20 cellular contexts compared by ENCODE assay signal in genomic region chr1:203526572-203526971, GRCh38. TPM values are rescaled to one million over a fixed set of nuclear protein-coding genes. Genes with fewer than 3 reads are reported as not detected.
DNase-seq lines count a peak whose midpoint lies in the region; ATAC-seq and TF ChIP-seq lines count a peak whose summit lies in the region.
"Had no signal": no experiment of that assay in that cellular context is flagged by ENCODE, and none has a peak within 500 bp of the region (broad histone marks: within the 10 kb centered on the region; RNA-seq: fewer than 3 reads in every experiment).

No MANE protein-coding gene starts in this region.

- H3K36me3 Mint-ChIP-seq in HFFc6 (ENCODE audit: low read depth) (no peaks in the 10 kb centered on the region), T-cell (no peaks in the 10 kb centered on the region)
- H3K36me3 Mint-ChIP-seq in activated naive CD4-positive, alpha-beta T cell treated with anti-CD3 and anti-CD28 coated beads, Interleukin-2, amount 10 ng/mL, durations not matched to agents 7 days and 5 days, result no peaks in the 10 kb centered on the region
- H3K36me3 Mint-ChIP-seq: WTC11 had no signal

- H3K27ac Mint-ChIP-seq in HFFc6 (peak overlapping the region; percentile 59), T-cell (no peak overlapping the region)
- H3K27ac Mint-ChIP-seq in activated naive CD4-positive, alpha-beta T cell treated with anti-CD3 and anti-CD28 coated beads, Interleukin-2, amount 10 ng/mL, durations not matched to agents 7 days and 5 days, result no peak overlapping the region
- H3K27ac Mint-ChIP-seq: WTC11 had no signal

- POLR2A ChIA-PET in T-cell (lab: Charles Lee), result interaction anchor here in 1 of 2 donors (0.6 kb wide), 1 partner anchor 132 kb away, joined by 5 read pairs; no protein-coding TSS in a partner anchor

- H3K14ac ChIP-seq in mesenchymal stem cell (ENCODE audit: low read length in 2 of 2), result peak overlapping the region in 1 of 2 experiments; percentile 31

- H2BK15ac ChIP-seq in mesenchymal stem cell (ENCODE audit: low read depth, poor library complexity, severe bottlenecking), result peak overlapping the region; percentile 26

- no peak for TF ChIP-seq CTCF in HFFc6 (IDR thresholded peaks at IDR 0.05)

- 80% methylated on average over 6 of the region's 6 CpGs for WGBS in mesenchymal stem cell

- H3K36me3 ChIP-seq in adipocyte (ENCODE audit: control insufficient read depth, insufficient read depth, low read length, severe bottlenecking) (no peaks in the 10 kb centered on the region), mesenchymal stem cell (ENCODE audit: control insufficient read depth in 1 of 2, insufficient read depth in 2 of 2, low read depth in 1 of 2, low read length in 2 of 2) (no peaks in the 10 kb centered on the region), stomach smooth muscle (ENCODE audit: control insufficient read depth in 2 of 2, insufficient read depth in 2 of 2, low read length in 2 of 2) (no peaks in the 10 kb centered on the region)
- H3K36me3 ChIP-seq: BE2C, heart right ventricle had no signal

- H3K4me1 ChIP-seq in adipocyte (ENCODE audit: control insufficient read depth, insufficient read depth, low read length) (peaks cover 66% of the 10 kb centered on the region), mesenchymal stem cell (ENCODE audit: control insufficient read depth, insufficient read depth, low read depth, low read length) (peaks cover 11% of the 10 kb centered on the region), stomach smooth muscle (ENCODE audit: control insufficient read depth, insufficient read depth, low read length) (peaks cover 44% of the 10 kb centered on the region)

- H3K4me2 ChIP-seq in mesenchymal stem cell (ENCODE audit: low read length, poor library complexity, severe bottlenecking), result no peak overlapping the region

- no peak overlapping the region for H2BK5ac ChIP-seq in mesenchymal stem cell (ENCODE audit: low read depth, low read length, poor library complexity, severe bottlenecking)

- peak overlapping the region in 1 of 2 experiments; percentile 5 for H3K18ac ChIP-seq in mesenchymal stem cell (ENCODE audit: low read depth in 1 of 2, low read length in 2 of 2)

- DNase-seq in HFFc6 (no peak), adipocyte (ENCODE audit: low read depth) (peak; percentile 45), mesenchymal stem cell (no peak), T-cell (no peak)
- DNase-seq in activated naive CD4-positive, alpha-beta T cell treated with anti-CD3 and anti-CD28 coated beads, Interleukin-2, amount 10 ng/mL, durations not matched to agents 7 days and 5 days, result no peak
- DNase-seq: activated effector memory CD4-positive, alpha-beta T cell treated with anti-CD3 and anti-CD28 coated beads, Interleukin-2, amount 50 U/mL, for 16 hours; aorta; BE2C; heart right ventricle; Kasumi-1; mucosa of descending colon; NCI-H187; stimulated activated CD4-positive, alpha-beta T cell treated with anti-CD3 and anti-CD28 coated beads, Interleukin-12 subunit alpha, Interleukin-12 subunit beta, amount 100 ng/mL, for 4 hours; stimulated activated naive CD8-positive, alpha-beta T cell treated with anti-CD3 and anti-CD28 coated beads, Interleukin-15, amount 100 ng/mL, for 72 hours had no signal

- H3K27me3 ChIP-seq in adipocyte (replicated peaks; ENCODE audit: control insufficient read depth, insufficient read depth, low read length), result no peaks in the 10 kb centered on the region
- no peaks in the 10 kb centered on the region for H3K27me3 ChIP-seq in mesenchymal stem cell (ENCODE audit: control insufficient read depth in 1 of 2, insufficient read depth in 1 of 2, low read length in 2 of 2)
- H3K27me3 ChIP-seq in stomach smooth muscle (ENCODE audit: control insufficient read depth in 1 of 2, insufficient read depth in 2 of 2, low read length in 2 of 2), result no peaks in the 10 kb centered on the region
- H3K27me3 ChIP-seq: BE2C, heart right ventricle had no signal

- no peak overlapping the region for H3K4me3 Mint-ChIP-seq in HFFc6
- no peak overlapping the region for H3K4me3 Mint-ChIP-seq in activated naive CD4-positive, alpha-beta T cell treated with anti-CD3 and anti-CD28 coated beads, Interleukin-2, amount 10 ng/mL, durations not matched to agents 7 days and 5 days
- no peak overlapping the region for H3K4me3 Mint-ChIP-seq in T-cell
- H3K4me3 Mint-ChIP-seq: stimulated activated naive CD8-positive, alpha-beta T cell treated with anti-CD3 and anti-CD28 coated beads, Interleukin-15, amount 100 ng/mL, for 72 hours; WTC11 had no signal

- H4K91ac ChIP-seq in mesenchymal stem cell (ENCODE audit: low read length), result no peak overlapping the region

- ATAC-seq in HG03159 (IDR thresholded peaks at IDR 0.05; ENCODE audit: unreplicated experiment) (no peak), T-cell (replicated peaks in 1 of 4) (no peak)
- ATAC-seq: mucosa of descending colon; stimulated activated naive CD8-positive, alpha-beta T cell treated with anti-CD3 and anti-CD28 coated beads, Interleukin-15, amount 100 ng/mL, for 72 hours; WTC11 had no signal

- H3K79me1 ChIP-seq in mesenchymal stem cell (replicated peaks; ENCODE audit: low read length, poor library complexity, severe bottlenecking), result no peaks in the 10 kb centered on the region

- no peaks in the 10 kb centered on the region for H3K9me3 ChIP-seq in adipocyte (ENCODE audit: control insufficient read depth, low read length)
- H3K9me3 ChIP-seq in mesenchymal stem cell (ENCODE audit: control insufficient read depth, low read length), result no peaks in the 10 kb centered on the region
- H3K9me3 ChIP-seq in stomach smooth muscle (ENCODE audit: control insufficient read depth in 2 of 2, low read length in 2 of 2), result no peaks in the 10 kb centered on the region
- H3K9me3 ChIP-seq: BE2C, heart right ventricle, mucosa of descending colon had no signal

- H3K9me3 Mint-ChIP-seq in HFFc6 (no peaks in the 10 kb centered on the region), T-cell (no peaks in the 10 kb centered on the region)
- H3K9me3 Mint-ChIP-seq in activated naive CD4-positive, alpha-beta T cell treated with anti-CD3 and anti-CD28 coated beads, Interleukin-2, amount 10 ng/mL, durations not matched to agents 7 days and 5 days, result no peaks in the 10 kb centered on the region
- H3K9me3 Mint-ChIP-seq: stimulated activated naive CD8-positive, alpha-beta T cell treated with anti-CD3 and anti-CD28 coated beads, Interleukin-15, amount 100 ng/mL, for 72 hours; WTC11 had no signal

- H3K23ac ChIP-seq in mesenchymal stem cell (ENCODE audit: low read length in 2 of 2), result no peak overlapping the region

- H3K9ac ChIP-seq in adipocyte (ENCODE audit: low read length), result peak overlapping the region; percentile 77
- peak overlapping the region; percentile 50 for H3K9ac ChIP-seq in mesenchymal stem cell (ENCODE audit: low read length)
- peak overlapping the region in 1 of 2 donors; percentile 47 for H3K9ac ChIP-seq in stomach smooth muscle (ENCODE audit: low read length in 2 of 2)

- peak overlapping the region; percentile 5 to 16 for H2BK12ac ChIP-seq in mesenchymal stem cell (ENCODE audit: low read length in 2 of 2)

- H3K4me3 ChIP-seq in adipocyte (ENCODE audit: low read length) (no peak overlapping the region), mesenchymal stem cell (ENCODE audit: insufficient read depth in 1 of 2, low read depth in 1 of 2, low read length in 2 of 2) (no peak overlapping the region), stomach smooth muscle (ENCODE audit: low read length in 2 of 2) (no peak overlapping the region)
- H3K4me3 ChIP-seq: heart right ventricle, mucosa of descending colon had no signal

- H3K4me1 Mint-ChIP-seq in HFFc6 (ENCODE audit: low read depth), result peaks cover 42% of the 10 kb centered on the region
- no peaks in the 10 kb centered on the region for H3K4me1 Mint-ChIP-seq in activated naive CD4-positive, alpha-beta T cell treated with anti-CD3 and anti-CD28 coated beads, Interleukin-2, amount 10 ng/mL, durations not matched to agents 7 days and 5 days
- peaks cover 0 to 2% (median 2%) of the 10 kb centered on the region in 3 donors for H3K4me1 Mint-ChIP-seq in T-cell

- H2BK120ac ChIP-seq in mesenchymal stem cell (ENCODE audit: low read depth, low read length), result no peak overlapping the region

- no peak overlapping the region for H3K4ac ChIP-seq in mesenchymal stem cell (ENCODE audit: low read depth in 1 of 2, low read length in 2 of 2)

- CTCF ChIA-PET in activated naive CD4-positive, alpha-beta T cell treated with anti-CD3 and anti-CD28 coated beads, Interleukin-2, amount 10 ng/mL, durations not matched to agents 7 days and 5 days (lab: Charles Lee), result interaction anchor here (1.5 kb wide), 1 partner anchor 39 kb away, joined by 3 read pairs; no protein-coding TSS in a partner anchor
- CTCF ChIA-PET in T-cell (lab: Charles Lee), result interaction anchor here in 1 of 2 donors (0.5 kb wide), 1 partner anchor 10 kb away, joined by 3 read pairs; no protein-coding TSS in a partner anchor

- H3K27me3 Mint-ChIP-seq in HFFc6 (ENCODE audit: insufficient read depth), result no peaks in the 10 kb centered on the region; the same call in 1 of the 2 replicates
- H3K27me3 Mint-ChIP-seq in activated naive CD4-positive, alpha-beta T cell treated with anti-CD3 and anti-CD28 coated beads, Interleukin-2, amount 10 ng/mL, durations not matched to agents 7 days and 5 days, result peaks cover 1% of the 10 kb centered on the region
- H3K27me3 Mint-ChIP-seq in T-cell, result no peaks in the 10 kb centered on the region
- H3K27me3 Mint-ChIP-seq: stimulated activated naive CD8-positive, alpha-beta T cell treated with anti-CD3 and anti-CD28 coated beads, Interleukin-15, amount 100 ng/mL, for 72 hours had no signal

- H3K27ac ChIP-seq in mesenchymal stem cell (ENCODE audit: low read length, poor library complexity, severe bottlenecking) (no peak overlapping the region), stomach smooth muscle (ENCODE audit: low read length) (peak overlapping the region; percentile 60)
- H3K27ac ChIP-seq: heart right ventricle had no signal

- no peak overlapping the region for H2AK5ac ChIP-seq in mesenchymal stem cell (ENCODE audit: low read length, severe bottlenecking)

- no peak overlapping the region for H2AFZ ChIP-seq in mesenchymal stem cell (ENCODE audit: low read depth, low read length)

- H4K8ac ChIP-seq in mesenchymal stem cell (ENCODE audit: low read length), result peak overlapping the region; percentile 35

RNA-seq across cellular contexts. Expression of gene OPTC, which starts 32.6 kb away (rescaled TPM):
- total RNA-seq in HFFc6 (2021; fragmentation: NEBNext Ultra II Directional; extraction: Animal tissue kit (Norgen Biotek cat#: 25700)), result not detected
- polyA plus RNA-seq in mesenchymal stem cell (2013, experiment 1 of 2), result not detected
- polyA plus RNA-seq in mesenchymal stem cell (2013, experiment 2 of 2), result not detected
- total RNA-seq in T-cell, result not detected
- total RNA-seq: activated CD8-positive, alpha-beta memory T cell treated with anti-CD3 and anti-CD28 coated beads for 36 hours; aorta; epithelial cell of proximal tubule; heart right ventricle; kidney epithelial cell; mucosa of descending colon had no signal
- polyA plus RNA-seq: heart right ventricle had no signal

RNA-seq across cellular contexts. Expression of gene PRELP, which starts 51.0 kb away (rescaled TPM):
- under 1 TPM; 0.59 to 0.81 (median 0.70) TPM for total RNA-seq in HFFc6 (2021; fragmentation: NEBNext Ultra II Directional; extraction: Animal tissue kit (Norgen Biotek cat#: 25700))
- 2.2 TPM for polyA plus RNA-seq in mesenchymal stem cell (2013, experiment 1 of 2)
- 2.1 TPM for polyA plus RNA-seq in mesenchymal stem cell (2013, experiment 2 of 2)
- under 1 TPM in 3 of 5 donors, not detected in 2; 0.13 to 0.18 (median 0.13) TPM for total RNA-seq in T-cell
- total RNA-seq: activated CD8-positive, alpha-beta memory T cell treated with anti-CD3 and anti-CD28 coated beads for 36 hours; epithelial cell of proximal tubule had no signal
